23 cellular contexts compared by ENCODE assay signal in the genomic region with DNA sequence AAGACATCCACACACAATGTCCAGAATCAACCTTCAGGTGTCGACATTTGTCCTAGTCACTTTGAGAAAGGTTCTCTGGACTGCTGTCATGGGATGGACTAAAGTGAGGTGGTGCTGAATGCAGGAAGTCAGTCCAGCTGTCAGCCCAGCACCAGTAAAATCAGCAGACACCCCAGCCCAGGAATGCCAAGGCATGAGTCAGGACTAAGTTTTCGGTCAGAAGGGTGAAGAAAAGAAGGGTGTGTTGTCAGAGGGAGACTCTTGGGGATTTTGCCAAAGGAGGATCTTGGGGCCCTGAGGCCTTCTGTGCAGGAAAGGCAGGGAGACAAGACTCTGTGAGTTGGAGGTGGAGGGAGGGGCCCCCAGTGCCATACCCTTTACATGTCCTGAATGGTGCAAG.
DNase-seq lines count a peak whose midpoint lies in the region; ATAC-seq, FAIRE-seq and TF ChIP-seq lines count a peak whose summit lies in the region.
"Had no signal": no experiment of that assay in that cellular context is flagged by ENCODE, and none has a peak within 500 bp of the region (broad histone marks: within the 10 kb centered on the region; RNA-seq: fewer than 3 reads in every experiment).

No MANE protein-coding gene starts in this region.

- H3K79me2 ChIP-seq in astrocyte (ENCODE audit: insufficient read depth, low read length): no peaks in the 10 kb centered on the region

- peaks cover 10% of the 10 kb centered on the region for H3K4me1 ChIP-seq in astrocyte (ENCODE audit: insufficient read depth, low read length)
- H3K4me1 ChIP-seq in CD8-positive, alpha-beta memory T cell (ENCODE audit: insufficient read depth, low read length): no peaks in the 10 kb centered on the region
- H3K4me1 ChIP-seq: transverse colon had no signal

- CTCF ChIA-PET in CD8-positive, alpha-beta memory T cell (lab: Charles Lee): interaction anchor here (1.2 kb wide), 1 partner anchor 123 kb away, joined by 3 read pairs; no protein-coding TSS in a partner anchor

- no peak overlapping the region for H3K4me2 ChIP-seq in astrocyte (ENCODE audit: low read length)

- H3K27ac ChIP-seq in astrocyte (ENCODE audit: low read depth, low read length): no peak overlapping the region
- H3K27ac ChIP-seq in CD8-positive, alpha-beta memory T cell (ENCODE audit: low read depth, low read length): no peak overlapping the region
- H3K27ac ChIP-seq: coronary artery, transverse colon had no signal

- peaks cover 4% of the 10 kb centered on the region for H3K9me3 Mint-ChIP-seq in astrocyte (ENCODE audit: unreplicated experiment)
- H3K9me3 Mint-ChIP-seq in CD8-positive, alpha-beta memory T cell: no peaks in the 10 kb centered on the region
- H3K9me3 Mint-ChIP-seq: activated CD4-positive, alpha-beta memory T cell treated with anti-CD3 and anti-CD28 coated beads, Interleukin-2, amount 10 ng/mL, durations not matched to agents 7 days and 5 days; stimulated activated memory B cell treated with anti-CD40 and anti-IgM and Interleukin-4, amounts not matched to agents 10 μg/mL and 1 μg/mL and 100 μg/mL, for 72 hours; WTC11 had no signal

- peak; percentile 9 for FAIRE-seq in astrocyte (lab: Jason Lieb, UNC)
- FAIRE-seq: endothelial cell of umbilical vein had no signal

- no peak overlapping the region for H3K27ac Mint-ChIP-seq in astrocyte (ENCODE audit: unreplicated experiment)
- H3K27ac Mint-ChIP-seq in CD8-positive, alpha-beta memory T cell: no peak overlapping the region
- H3K27ac Mint-ChIP-seq: activated CD4-positive, alpha-beta memory T cell treated with anti-CD3 and anti-CD28 coated beads, Interleukin-2, amount 10 ng/mL, durations not matched to agents 7 days and 5 days; stimulated activated memory B cell treated with anti-CD40 and anti-IgM and Interleukin-4, amounts not matched to agents 10 μg/mL and 1 μg/mL and 100 μg/mL, for 72 hours; WTC11 had no signal

- H3K9ac ChIP-seq in astrocyte (ENCODE audit: low read length): no peak overlapping the region

- H2AFZ ChIP-seq in astrocyte (ENCODE audit: low read depth, low read length): no peak overlapping the region

- H4K20me1 ChIP-seq in astrocyte (ENCODE audit: insufficient read depth, low read length): no peaks in the 10 kb centered on the region

- H3K4me3 Mint-ChIP-seq in astrocyte (ENCODE audit: unreplicated experiment): no peak overlapping the region
- H3K4me3 Mint-ChIP-seq in CD8-positive, alpha-beta memory T cell: no peak overlapping the region
- H3K4me3 Mint-ChIP-seq: activated CD4-positive, alpha-beta memory T cell treated with anti-CD3 and anti-CD28 coated beads, Interleukin-2, amount 10 ng/mL, durations not matched to agents 7 days and 5 days; stimulated activated memory B cell treated with anti-CD40 and anti-IgM and Interleukin-4, amounts not matched to agents 10 μg/mL and 1 μg/mL and 100 μg/mL, for 72 hours; WTC11 had no signal

- H3K27me3 Mint-ChIP-seq in astrocyte (ENCODE audit: low read depth, unreplicated experiment): peaks cover 45% of the 10 kb centered on the region
- peaks cover 24 to 47% of the 10 kb centered on the region in 2 donors for H3K27me3 Mint-ChIP-seq in CD8-positive, alpha-beta memory T cell

- H3K4me3 ChIP-seq in AG10803 (ENCODE audit: low read length) (no peak overlapping the region), astrocyte (ENCODE audit: insufficient read depth, low read depth, low read length) (no peak overlapping the region)
- no peak overlapping the region for H3K4me3 ChIP-seq in CD8-positive, alpha-beta memory T cell (ENCODE audit: low read length)
- H3K4me3 ChIP-seq: coronary artery, transverse colon had no signal

- H3K27me3 ChIP-seq in astrocyte (ENCODE audit: insufficient read depth, low read length): peaks cover 13% of the 10 kb centered on the region
- peaks cover 9% of the 10 kb centered on the region for H3K27me3 ChIP-seq in CD8-positive, alpha-beta memory T cell (ENCODE audit: insufficient read depth, low read length, poor library complexity, severe bottlenecking)

- ATAC-seq in HG02840 (IDR thresholded peaks at IDR 0.05; ENCODE audit: low FRiP score, unreplicated experiment): no peak
- ATAC-seq: stimulated activated memory B cell treated with anti-CD40 and anti-IgM and Interleukin-4, amounts not matched to agents 10 μg/mL and 1 μg/mL and 100 μg/mL, for 72 hours; WTC11 had no signal

- POLR2A ChIA-PET in CD8-positive, alpha-beta memory T cell (lab: Charles Lee): no interaction called here

- H3K36me3 ChIP-seq in astrocyte (ENCODE audit: insufficient read depth, low read length): no peaks in the 10 kb centered on the region
- H3K36me3 ChIP-seq in CD8-positive, alpha-beta memory T cell (ENCODE audit: insufficient read depth, low read length): no peaks in the 10 kb centered on the region
- H3K36me3 ChIP-seq: transverse colon had no signal

- peaks cover 16% of the 10 kb centered on the region for H3K4me1 Mint-ChIP-seq in astrocyte (ENCODE audit: low read depth, unreplicated experiment)
- H3K4me1 Mint-ChIP-seq in CD8-positive, alpha-beta memory T cell: no peaks in the 10 kb centered on the region
- H3K4me1 Mint-ChIP-seq: activated CD4-positive, alpha-beta memory T cell treated with anti-CD3 and anti-CD28 coated beads, Interleukin-2, amount 10 ng/mL, durations not matched to agents 7 days and 5 days; stimulated activated memory B cell treated with anti-CD40 and anti-IgM and Interleukin-4, amounts not matched to agents 10 μg/mL and 1 μg/mL and 100 μg/mL, for 72 hours; WTC11 had no signal

- peaks cover 7% of the 10 kb centered on the region for H3K36me3 Mint-ChIP-seq in astrocyte (ENCODE audit: low read depth, unreplicated experiment)
- no peaks in the 10 kb centered on the region for H3K36me3 Mint-ChIP-seq in CD8-positive, alpha-beta memory T cell
- H3K36me3 Mint-ChIP-seq: stimulated activated memory B cell treated with anti-CD40 and anti-IgM and Interleukin-4, amounts not matched to agents 10 μg/mL and 1 μg/mL and 100 μg/mL, for 72 hours; WTC11 had no signal

- no peaks in the 10 kb centered on the region for H3K9me3 ChIP-seq in astrocyte (ENCODE audit: insufficient read depth, low read depth, low read length)
- H3K9me3 ChIP-seq in CD8-positive, alpha-beta memory T cell (ENCODE audit: low read length): no peaks in the 10 kb centered on the region
- H3K9me3 ChIP-seq: transverse colon had no signal

- DNase-seq in AG10803 (ENCODE audit: low read depth) (peak; percentile 76), HPDE6-E6E7 (ENCODE audit: extremely low spot score) (peak; percentile 32), astrocyte (ENCODE audit: low read depth) (peak; percentile 24), hepatic stellate cell (ENCODE audit: low spot score) (peak; percentile 77), KG1 (lab: John Stamatoyannopoulos, UW) (no peak)
- DNase-seq in activated CD4-positive, alpha-beta T cell treated with anti-CD3 and anti-CD28 coated beads, Interleukin-2, amount 50 U/mL, for 4 hours: no peak
- no peak for DNase-seq in CD8-positive, alpha-beta memory T cell
- DNase-seq: ACHN; activated CD4-positive, alpha-beta memory T cell treated with anti-CD3 and anti-CD28 coated beads, Interleukin-2, amount 10 ng/mL, durations not matched to agents 7 days and 5 days; activated naive CD4-positive, alpha-beta T cell treated with anti-CD3 and anti-CD28 coated beads, Interleukin-2, amount 50 U/mL, for 16 hours; activated T-cell treated with anti-CD3 and anti-CD28 coated beads, Interleukin-2, amount 50 U/mL, for 1 hour; NCI-H2081 treated with DMSO at 0.1 percent for 48 hours; NCI-H510A treated with DMSO at 0.1 percent for 48 hours; occipital lobe; right cardiac atrium; SHP77 treated with DMSO at 0.1 percent for 48 hours; stimulated activated CD4-positive, alpha-beta T cell treated with anti-CD3 and anti-CD28 coated beads, Interleukin-15, amount 100 ng/mL, for 24 hours; transverse colon had no signal

- TF ChIP-seq CTCF in AG10803 (conservative IDR thresholded peaks at IDR 0.05; ENCODE audit: low read length): no peak
- no peak for TF ChIP-seq CTCF in astrocyte (IDR thresholded peaks at IDR 0.05; ENCODE audit: insufficient read depth, low read depth, low read length)

Comparison
In these comparisons a context has a peak if more than half of its experiments do, and no peak if none do; other contexts are left out.
1. DNase-seq: peak in AG10803 (single experiment), HPDE6-E6E7 (single experiment), astrocyte (single experiment) and hepatic stellate cell (single experiment); none in activated CD4-positive, alpha-beta T cell treated with anti-CD3 and anti-CD28 coated beads, Interleukin-2, amount 50 U/mL, for 4 hours (0 of 2), KG1 (single experiment) and CD8-positive, alpha-beta memory T cell (0 of 5).